ENCODE assay signal across 3 cellular contexts in the genomic region with DNA sequence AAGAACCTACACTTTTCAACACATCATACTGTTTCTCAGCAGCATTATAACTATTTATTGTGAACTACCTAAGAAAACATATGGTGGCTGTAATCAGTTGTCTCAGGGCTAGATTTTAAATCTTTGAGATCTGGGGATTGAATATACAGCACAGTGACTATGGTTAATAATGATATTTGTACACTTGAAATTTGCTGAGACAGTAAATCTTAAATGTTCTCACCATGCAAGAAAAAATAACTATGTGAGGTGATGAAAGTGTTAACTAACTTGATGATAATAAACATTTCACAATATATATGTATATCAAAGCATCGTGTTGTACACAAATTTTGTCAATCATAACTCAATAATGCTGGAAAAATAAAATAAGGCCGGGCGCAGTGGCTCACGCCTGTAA.
TF ChIP-seq lines count a peak whose summit lies in the region.

No MANE protein-coding gene starts in this region.

TF ChIP-seq in A549, 52 proteins besides CTCF, POLR2A, EP300 and RAD21:
- TF ChIP-seq MAFK (IDR thresholded peaks at IDR 0.05; ENCODE audit: partially characterized antibody) = peak; percentile 30
- no peak for TF ChIP-seq CBX8 (IDR thresholded peaks at IDR 0.05)

TF ChIP-seq in IMR-90, 13 proteins besides CTCF, POLR2A, EP300 and RAD21 (continued from another document):
- no peak for TF ChIP-seq CHD1 (IDR thresholded peaks at IDR 0.05; ENCODE audit: low read depth, low read length)

TF ChIP-seq in K562, 482 proteins besides CTCF, POLR2A, EP300 and RAD21:
- TF ChIP-seq NCOA1 (IDR thresholded peaks at IDR 0.05; ENCODE audit: low read depth) (no peak), CSDE1 (IDR thresholded peaks at IDR 0.05) (no peak), SRF (CRISPR knock-in tag; IDR thresholded peaks at IDR 0.05) (no peak), ZNF316 (IDR thresholded peaks at IDR 0.05) (peak; percentile 69), FUS (optimal IDR thresholded peaks at IDR 0.05; ENCODE audit: low read depth, low read length) (no peak), ZNF444 (CRISPR knock-in tag; IDR thresholded peaks at IDR 0.05) (no peak), TAL1 (IDR thresholded peaks at IDR 0.05) (no peak), ZC3H4 (CRISPR knock-in tag; IDR thresholded peaks at IDR 0.05; ENCODE audit: borderline replicate concordance) (no peak), XRCC3 (IDR thresholded peaks at IDR 0.05) (no peak), KAT8 (IDR thresholded peaks at IDR 0.05; ENCODE audit: low read depth) (no peak), TAF7 (tag; IDR thresholded peaks at IDR 0.05) (no peak), MAFK (IDR thresholded peaks at IDR 0.05; ENCODE audit: low read length) (peak; percentile 7; the same call in 1 of the 2 replicates), MAFF (IDR thresholded peaks at IDR 0.05; ENCODE audit: low read length) (peak; percentile 26), DLX4 (CRISPR knock-in tag; IDR thresholded peaks at IDR 0.05) (no peak), SAFB (IDR thresholded peaks at IDR 0.05; ENCODE audit: borderline replicate concordance, low read depth, low read length) (no peak), HMGXB4 (CRISPR knock-in tag; IDR thresholded peaks at IDR 0.05) (no peak), FOXJ3 (CRISPR knock-in tag; IDR thresholded peaks at IDR 0.05) (no peak), RREB1 (CRISPR knock-in tag; IDR thresholded peaks at IDR 0.05) (no peak), TFAM (CRISPR knock-in tag; conservative IDR thresholded peaks at IDR 0.05) (no peak), C11orf30 (IDR thresholded peaks at IDR 0.05; ENCODE audit: low read depth) (peak; percentile 36; the same call in 1 of the 2 replicates), TCF7L2 (IDR thresholded peaks at IDR 0.05; ENCODE audit: low read depth, low read length) (no peak), MXD1 (CRISPR knock-in tag; IDR thresholded peaks at IDR 0.05; ENCODE audit: borderline replicate concordance, poor library complexity, severe bottlenecking) (no peak), ARID4B (CRISPR knock-in tag; IDR thresholded peaks at IDR 0.05) (no peak)
- TF ChIP-seq, protein P1, sequence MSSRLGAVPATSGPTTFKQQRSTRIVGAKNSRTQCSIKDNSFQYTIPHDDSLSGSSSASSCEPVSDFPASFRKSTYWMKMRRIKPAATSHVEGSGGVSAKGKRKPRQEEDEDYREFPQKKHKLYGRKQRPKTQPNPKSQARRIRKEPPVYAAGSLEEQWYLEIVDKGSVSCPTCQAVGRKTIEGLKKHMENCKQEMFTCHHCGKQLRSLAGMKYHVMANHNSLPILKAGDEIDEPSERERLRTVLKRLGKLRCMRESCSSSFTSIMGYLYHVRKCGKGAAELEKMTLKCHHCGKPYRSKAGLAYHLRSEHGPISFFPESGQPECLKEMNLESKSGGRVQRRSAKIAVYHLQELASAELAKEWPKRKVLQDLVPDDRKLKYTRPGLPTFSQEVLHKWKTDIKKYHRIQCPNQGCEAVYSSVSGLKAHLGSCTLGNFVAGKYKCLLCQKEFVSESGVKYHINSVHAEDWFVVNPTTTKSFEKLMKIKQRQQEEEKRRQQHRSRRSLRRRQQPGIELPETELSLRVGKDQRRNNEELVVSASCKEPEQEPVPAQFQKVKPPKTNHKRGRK (tag; IDR thresholded peaks at IDR 0.05) = no peak
- TF ChIP-seq, protein P2, sequence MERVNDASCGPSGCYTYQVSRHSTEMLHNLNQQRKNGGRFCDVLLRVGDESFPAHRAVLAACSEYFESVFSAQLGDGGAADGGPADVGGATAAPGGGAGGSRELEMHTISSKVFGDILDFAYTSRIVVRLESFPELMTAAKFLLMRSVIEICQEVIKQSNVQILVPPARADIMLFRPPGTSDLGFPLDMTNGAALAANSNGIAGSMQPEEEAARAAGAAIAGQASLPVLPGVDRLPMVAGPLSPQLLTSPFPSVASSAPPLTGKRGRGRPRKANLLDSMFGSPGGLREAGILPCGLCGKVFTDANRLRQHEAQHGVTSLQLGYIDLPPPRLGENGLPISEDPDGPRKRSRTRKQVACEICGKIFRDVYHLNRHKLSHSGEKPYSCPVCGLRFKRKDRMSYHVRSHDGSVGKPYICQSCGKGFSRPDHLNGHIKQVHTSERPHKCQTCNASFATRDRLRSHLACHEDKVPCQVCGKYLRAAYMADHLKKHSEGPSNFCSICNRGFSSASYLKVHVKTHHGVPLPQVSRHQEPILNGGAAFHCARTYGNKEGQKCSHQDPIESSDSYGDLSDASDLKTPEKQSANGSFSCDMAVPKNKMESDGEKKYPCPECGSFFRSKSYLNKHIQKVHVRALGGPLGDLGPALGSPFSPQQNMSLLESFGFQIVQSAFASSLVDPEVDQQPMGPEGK (CRISPR knock-in tag; IDR thresholded peaks at IDR 0.05; ENCODE audit: borderline replicate concordance) = no peak
